ENCODE assay signal across 10 cellular contexts in genomic region chr2:8119782-8120551, GRCh38.
DNase-seq lines count a peak whose midpoint lies in the region; ATAC-seq, FAIRE-seq and TF ChIP-seq lines count a peak whose summit lies in the region.
"Had no signal": no experiment of that assay in that cellular context is flagged by ENCODE, and none has a peak within 500 bp of the region (broad histone marks: within the 10 kb centered on the region; RNA-seq: fewer than 3 reads in every experiment).

No MANE protein-coding gene starts in this region.

- H3K27ac Mint-ChIP-seq in astrocyte (ENCODE audit: unreplicated experiment) = peak overlapping the region; percentile 73

- H3K4me3 ChIP-seq in astrocyte (ENCODE audit: insufficient read depth, low read depth, low read length) (no peak overlapping the region), keratinocyte (ENCODE audit: control insufficient read depth in 2 of 3, extremely low read depth in 1 of 3, insufficient read depth in 2 of 3, low read depth in 1 of 3, low read length in 3 of 3) (no peak overlapping the region), smooth muscle cell (no peak overlapping the region), tibial nerve (no peak overlapping the region)

- H3K4me3 Mint-ChIP-seq in astrocyte (ENCODE audit: unreplicated experiment) = no peak overlapping the region
- H3K4me3 Mint-ChIP-seq: activated naive CD4-positive, alpha-beta T cell treated with anti-CD3 and anti-CD28 coated beads, Interleukin-2, amount 10 ng/mL, durations not matched to agents 7 days and 5 days; immature natural killer cell had no signal

- H2AFZ ChIP-seq in astrocyte (ENCODE audit: low read depth, low read length) = peak overlapping the region; percentile 67
- H2AFZ ChIP-seq in keratinocyte (ENCODE audit: control insufficient read depth, low read length) = no peak overlapping the region
- no peak overlapping the region for H2AFZ ChIP-seq in smooth muscle cell (ENCODE audit: low read depth)

- TF ChIP-seq EP300 in tibial nerve (IDR thresholded peaks at IDR 0.05) = no peak

- FAIRE-seq in astrocyte (lab: Jason Lieb, UNC) (peak; percentile 49), keratinocyte (lab: Jason Lieb, UNC) (no peak)

- H3K36me3 Mint-ChIP-seq in astrocyte (ENCODE audit: low read depth, unreplicated experiment) = no peaks in the 10 kb centered on the region

- no peaks in the 10 kb centered on the region for H3K9me1 ChIP-seq in keratinocyte (ENCODE audit: control insufficient read depth, extremely low read depth, insufficient read depth, low read length)

- H4K20me1 ChIP-seq in astrocyte (ENCODE audit: insufficient read depth, low read length) (no peaks in the 10 kb centered on the region), keratinocyte (ENCODE audit: control insufficient read depth, extremely low read depth, insufficient read depth, low read length) (no peaks in the 10 kb centered on the region), smooth muscle cell (ENCODE audit: low read depth) (no peaks in the 10 kb centered on the region)

- no peaks in the 10 kb centered on the region for H3K27me3 Mint-ChIP-seq in astrocyte (ENCODE audit: low read depth, unreplicated experiment)

- H3K27me3 ChIP-seq in astrocyte (ENCODE audit: insufficient read depth, low read length) = no peaks in the 10 kb centered on the region
- no peaks in the 10 kb centered on the region for H3K27me3 ChIP-seq in keratinocyte (ENCODE audit: control insufficient read depth, extremely low read depth, insufficient read depth, low read length)
- no peaks in the 10 kb centered on the region for H3K27me3 ChIP-seq in smooth muscle cell (ENCODE audit: low read depth)
- no peaks in the 10 kb centered on the region for H3K27me3 ChIP-seq in tibial nerve

- peaks cover 11% of the 10 kb centered on the region for H3K4me1 ChIP-seq in astrocyte (ENCODE audit: insufficient read depth, low read length)
- no peaks in the 10 kb centered on the region for H3K4me1 ChIP-seq in keratinocyte (ENCODE audit: control insufficient read depth, extremely low read depth, insufficient read depth, low read length)
- peaks cover 13% of the 10 kb centered on the region for H3K4me1 ChIP-seq in smooth muscle cell (ENCODE audit: low read depth)
- H3K4me1 ChIP-seq in tibial nerve = peaks cover 0 to 32% (median 0%) of the 10 kb centered on the region in 4 donors

- H3K4me2 ChIP-seq in astrocyte (ENCODE audit: low read length) (peak overlapping the region; percentile 73), keratinocyte (ENCODE audit: control insufficient read depth, extremely low read depth, insufficient read depth, low read depth, low read length) (peak overlapping the region; percentile 0), smooth muscle cell (peak overlapping the region; percentile 1)

- WGBS in smooth muscle cell (ENCODE audit: low lambda C conversion rate) = 42% methylated on average over 9 of the region's 9 CpGs
- 27 to 29% methylated on average over 9 of the region's 9 CpGs for WGBS in tibial nerve, 2 donors

- TF ChIP-seq CTCF in astrocyte (IDR thresholded peaks at IDR 0.05; ENCODE audit: insufficient read depth, low read depth, low read length) (no peak), keratinocyte (optimal IDR thresholded peaks at IDR 0.05 in 1 of 3, IDR thresholded peaks at IDR 0.05 in 1 of 3, conservative IDR thresholded peaks at IDR 0.05 in 1 of 3; ENCODE audit: extremely low read depth in 1 of 3, insufficient read depth in 2 of 3, low read length in 3 of 3) (no peak), smooth muscle cell (IDR thresholded peaks at IDR 0.05; ENCODE audit: borderline replicate concordance, insufficient read depth, poor library complexity, severe bottlenecking) (no peak), tibial nerve (IDR thresholded peaks at IDR 0.05) (no peak)

- TF ChIP-seq POLR2A in tibial nerve (IDR thresholded peaks at IDR 0.05) = no peak

- peaks cover 19% of the 10 kb centered on the region for H3K4me1 Mint-ChIP-seq in astrocyte (ENCODE audit: low read depth, unreplicated experiment)

- H3F3A ChIP-seq in smooth muscle cell (ENCODE audit: low read depth) = no peaks in the 10 kb centered on the region

- H3K36me3 ChIP-seq in astrocyte (ENCODE audit: insufficient read depth, low read length) (no peaks in the 10 kb centered on the region), keratinocyte (ENCODE audit: control insufficient read depth in 2 of 2, extremely low read depth in 1 of 2, insufficient read depth in 2 of 2, low read length in 2 of 2) (no peaks in the 10 kb centered on the region), smooth muscle cell (ENCODE audit: low read depth) (no peaks in the 10 kb centered on the region), tibial nerve (no peaks in the 10 kb centered on the region)

- peak; percentile 29 for DNase-seq in NCI-H2196 (lab: John Stamatoyannopoulos, UW; ENCODE audit: unreplicated experiment)
- DNase-seq in NCI-H2196 treated with DMSO at 0.1 percent for 48 hours (lab: John Stamatoyannopoulos, UW; ENCODE audit: unreplicated experiment) = no peak
- peak; percentile 66 for DNase-seq in astrocyte (ENCODE audit: low read depth)
- no peak for DNase-seq in keratinocyte (ENCODE audit: low read depth, low spot score)
- DNase-seq in smooth muscle cell (lab: John Stamatoyannopoulos, UW; ENCODE audit: unreplicated experiment) = no peak
- no peak for DNase-seq in tibial nerve (ENCODE audit: low spot score in 2 of 2)
- no peak for DNase-seq in NCI-H128 (lab: John Stamatoyannopoulos, UW; ENCODE audit: unreplicated experiment)
- DNase-seq: activated naive CD4-positive, alpha-beta T cell treated with anti-CD3 and anti-CD28 coated beads, Interleukin-2, amount 10 ng/mL, durations not matched to agents 7 days and 5 days; immature natural killer cell had no signal

- H3K27ac ChIP-seq in astrocyte (ENCODE audit: low read depth, low read length) = peak overlapping the region; percentile 19
- H3K27ac ChIP-seq in keratinocyte (ENCODE audit: control insufficient read depth, insufficient read depth, low read length) = no peak overlapping the region
- H3K27ac ChIP-seq in smooth muscle cell (ENCODE audit: low read depth) = peak overlapping the region; percentile 43
- peak overlapping the region in 2 of 4 donors; percentile 21 to 45 for H3K27ac ChIP-seq in tibial nerve

- H3K9ac ChIP-seq in astrocyte (ENCODE audit: low read length) = peak overlapping the region; percentile 36
- H3K9ac ChIP-seq in keratinocyte (ENCODE audit: control insufficient read depth, extremely low read depth, insufficient read depth, low read length) = no peak overlapping the region
- H3K9ac ChIP-seq in smooth muscle cell (ENCODE audit: low read depth) = no peak overlapping the region

- no peaks in the 10 kb centered on the region for H3K79me2 ChIP-seq in astrocyte (ENCODE audit: insufficient read depth, low read length)
- no peaks in the 10 kb centered on the region for H3K79me2 ChIP-seq in keratinocyte (ENCODE audit: control insufficient read depth, insufficient read depth, low read length)
- no peaks in the 10 kb centered on the region for H3K79me2 ChIP-seq in smooth muscle cell (ENCODE audit: low read depth)

- no peaks in the 10 kb centered on the region for H3K9me3 Mint-ChIP-seq in astrocyte (ENCODE audit: unreplicated experiment)
- H3K9me3 Mint-ChIP-seq: immature natural killer cell had no signal

- no peak for ATAC-seq in HG02981 (IDR thresholded peaks at IDR 0.05; ENCODE audit: unreplicated experiment)

- H3K9me3 ChIP-seq in astrocyte (ENCODE audit: insufficient read depth, low read depth, low read length) (no peaks in the 10 kb centered on the region), keratinocyte (ENCODE audit: control insufficient read depth, low read depth, low read length) (no peaks in the 10 kb centered on the region), smooth muscle cell (replicated peaks; ENCODE audit: low read depth) (no peaks in the 10 kb centered on the region), tibial nerve (no peaks in the 10 kb centered on the region)

- dilution Hi-C loops in keratinocyte (cut with MboI; ENCODE audit: extremely low pct_ligation_motif_present, low sequenced_read_pairs) = no loop called here

Comparison
In these comparisons a context has a peak if more than half of its experiments do, and no peak if none do; other contexts are left out.
1. DNase-seq: peak in NCI-H2196 (single experiment) and astrocyte (single experiment); none in NCI-H2196 treated with DMSO at 0.1 percent for 48 hours (single experiment), keratinocyte (single experiment), smooth muscle cell (single experiment), tibial nerve (0 of 2) and NCI-H128 (single experiment).
2. H3K4me2 ChIP-seq: peak in every context shown above with its lines; median percentile 73 in astrocyte; 1 in smooth muscle cell; 0 in keratinocyte.